ENCODE assay signal across 16 cellular contexts in the genomic region with DNA sequence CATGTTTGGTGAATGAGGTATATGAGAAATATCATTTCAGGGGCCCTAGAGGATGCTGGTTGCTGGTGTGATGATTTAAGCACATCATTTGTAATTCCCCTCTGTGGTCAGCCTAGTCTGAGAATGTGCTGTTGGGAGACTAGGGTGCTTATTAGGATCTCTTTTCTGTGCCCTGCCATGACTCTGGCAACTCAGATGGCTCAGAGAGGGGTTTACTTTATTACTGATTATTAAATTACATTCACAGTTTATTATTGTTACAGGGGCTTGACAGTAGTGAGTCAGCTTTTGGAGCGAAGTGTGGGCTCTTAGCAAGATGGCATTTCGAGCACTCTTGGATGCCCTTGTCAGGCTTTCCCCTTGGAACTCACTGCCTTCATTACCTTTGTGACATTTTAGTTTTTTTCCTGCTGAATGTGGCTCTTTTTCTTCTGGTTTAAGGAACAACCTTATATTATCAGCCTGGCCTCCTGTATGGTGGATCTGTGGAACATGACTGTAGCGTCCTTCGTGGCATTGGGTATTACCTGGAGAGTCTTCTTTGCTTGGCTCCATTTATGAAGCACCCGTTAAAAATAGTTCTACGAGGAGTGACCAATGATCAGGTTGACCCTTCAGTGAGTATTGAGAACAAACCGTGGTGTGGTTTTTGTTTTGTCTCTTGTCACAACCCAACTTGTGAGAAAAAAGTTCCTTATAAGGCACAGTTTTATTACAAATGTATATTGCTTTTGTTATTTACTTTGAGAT. TPM values are rescaled to one million over a fixed set of nuclear protein-coding genes. Genes with fewer than 3 reads are reported as not detected.
DNase-seq lines count a peak whose midpoint lies in the region; ATAC-seq and TF ChIP-seq lines count a peak whose summit lies in the region.
"Had no signal": no experiment of that assay in that cellular context is flagged by ENCODE, and none has a peak within 500 bp of the region (broad histone marks: within the 10 kb centered on the region; RNA-seq: fewer than 3 reads in every experiment).

No MANE protein-coding gene starts in this region.

- H3K9me3 ChIP-seq in T-helper 17 cell (ENCODE audit: control insufficient read depth, low read length, poor library complexity, severe bottlenecking): no peaks in the 10 kb centered on the region
- H3K9me3 ChIP-seq: HAP-1 had no signal

- POLR2A ChIA-PET in MCF 10A (lab: Yijun Ruan, JAX): interaction anchor here (0.6 kb wide), 1 partner anchor 587 kb away, joined by 3 read pairs; no protein-coding TSS in a partner anchor

- H3K9me3 Mint-ChIP-seq in nephron progenitor cell (no peaks in the 10 kb centered on the region), MCF 10A (ENCODE audit: unreplicated experiment) (no peaks in the 10 kb centered on the region)
- H3K9me3 Mint-ChIP-seq: CD8-positive, alpha-beta T cell had no signal

- CTCF ChIA-PET in MCF 10A (lab: Yijun Ruan, JAX): interaction anchor here (0.7 kb wide), 2 partner anchors 28 to 778 kb away, joined by 3 read pairs; no protein-coding TSS in a partner anchor

- H3K27me3 Mint-ChIP-seq in T-helper 17 cell: no peaks in the 10 kb centered on the region
- H3K27me3 Mint-ChIP-seq in nephron progenitor cell (ENCODE audit: low read depth, poor library complexity): no peaks in the 10 kb centered on the region
- H3K27me3 Mint-ChIP-seq in MCF 10A (ENCODE audit: insufficient read depth, unreplicated experiment): no peaks in the 10 kb centered on the region

- H3K36me3 Mint-ChIP-seq in T-helper 17 cell (ENCODE audit: low read depth) (peaks cover 5% of the 10 kb centered on the region), nephron progenitor cell (ENCODE audit: low read depth) (peaks cover 15% of the 10 kb centered on the region), MCF 10A (ENCODE audit: insufficient read depth, unreplicated experiment) (peaks cover 25% of the 10 kb centered on the region)

- BruUV-seq in MCF 10A (replicated peaks; lab: Mats Ljungman, UMichigan): no TSS peak

- no peak overlapping the region for H3K4me3 Mint-ChIP-seq in T-helper 17 cell
- H3K4me3 Mint-ChIP-seq in nephron progenitor cell: no peak overlapping the region
- no peak overlapping the region for H3K4me3 Mint-ChIP-seq in MCF 10A (ENCODE audit: unreplicated experiment)
- H3K4me3 Mint-ChIP-seq: CD8-positive, alpha-beta T cell had no signal

- no peak for TF ChIP-seq CTCF in nephron progenitor cell (IDR thresholded peaks at IDR 0.05)
- TF ChIP-seq CTCF in MCF 10A (IDR thresholded peaks at IDR 0.05; ENCODE audit: unreplicated experiment): no peak

- DNase-seq in DMS79 (lab: John Stamatoyannopoulos, UW) (peak; percentile 3), DMS79 treated with DMSO at 0.1 percent for 48 hours (lab: John Stamatoyannopoulos, UW) (no peak), Daoy (ENCODE audit: low read depth) (peak; percentile 57), T-helper 17 cell (no peak), iris pigment epithelial cell (ENCODE audit: low read depth) (peak; percentile 52), nephron progenitor cell (no peak), MCF 10A (ENCODE audit: unreplicated experiment) (no peak)
- DNase-seq: CD8-positive, alpha-beta T cell; EL; NCI-H1092; NCI-H1694; NCI-H2107; NCI-H69; PC-3 had no signal

- peak overlapping the region; percentile 54 for H3K27ac Mint-ChIP-seq in T-helper 17 cell
- H3K27ac Mint-ChIP-seq in nephron progenitor cell: no peak overlapping the region
- H3K27ac Mint-ChIP-seq in MCF 10A (ENCODE audit: low read depth, unreplicated experiment): no peak overlapping the region
- H3K27ac Mint-ChIP-seq: CD8-positive, alpha-beta T cell had no signal

- intact Hi-C loops in MCF 10A (cut with micrococcal nuclease): no loop called here

- peaks cover 12% of the 10 kb centered on the region for H3K4me1 Mint-ChIP-seq in T-helper 17 cell
- peaks cover 5% of the 10 kb centered on the region for H3K4me1 Mint-ChIP-seq in nephron progenitor cell
- H3K4me1 Mint-ChIP-seq in MCF 10A (ENCODE audit: insufficient read depth, unreplicated experiment): peaks cover 6% of the 10 kb centered on the region

- ATAC-seq in T-helper 17 cell (no peak), HG02885 (IDR thresholded peaks at IDR 0.05; ENCODE audit: poor library complexity, unreplicated experiment) (no peak)
- ATAC-seq: CD8-positive, alpha-beta T cell; PC-3 had no signal

RNA-seq across cellular contexts. Expression of gene RCL1, which starts 33.8 kb away (rescaled TPM):
- 36.2 and 40.2 TPM in 2 replicates for total RNA-seq in Daoy (2014; rRNA removed; shearing (Covaris generic))
- total RNA-seq in T-helper 17 cell (10 to 100 TPM; 23.5 to 28.1 TPM), MCF 10A (2022) (20.2 and 27.8 TPM in 2 replicates)

Comparison
In these comparisons a context has a peak if more than half of its experiments do, and no peak if none do; other contexts are left out.
1. DNase-seq: peak in DMS79 (single experiment), Daoy (single experiment) and iris pigment epithelial cell (single experiment); none in DMS79 treated with DMSO at 0.1 percent for 48 hours (single experiment), T-helper 17 cell (0 of 3), nephron progenitor cell (single experiment) and MCF 10A (single experiment).